22 cellular contexts compared by ENCODE assay signal in genomic region chr13:104683789-104684188, GRCh38.
DNase-seq lines count a peak whose midpoint lies in the region; ATAC-seq and TF ChIP-seq lines count a peak whose summit lies in the region.
"Had no signal": no experiment of that assay in that cellular context is flagged by ENCODE, and none has a peak within 500 bp of the region (broad histone marks: within the 10 kb centered on the region; RNA-seq: fewer than 3 reads in every experiment).

No MANE protein-coding gene starts in this region.

- CTCF ChIA-PET in MCF 10A (lab: Yijun Ruan, JAX): interaction anchor here (0.7 kb wide), 1 partner anchor 595 kb away, joined by 4 read pairs; no protein-coding TSS in a partner anchor

- H4K20me1 ChIP-seq in neural progenitor cell (ENCODE audit: low read depth): no peaks in the 10 kb centered on the region

- H3K4me3 ChIP-seq in breast epithelium: no peak overlapping the region
- no peak overlapping the region for H3K4me3 ChIP-seq in neural progenitor cell
- no peak overlapping the region for H3K4me3 ChIP-seq in right atrium auricular region
- H3K4me3 ChIP-seq: MG63, SJCRH30 had no signal

- ATAC-seq in stimulated activated naive B cell treated with anti-CD40 and anti-IgM and Interleukin-4, amounts not matched to agents 10 μg/mL and 1 μg/mL and 100 μg/mL, for 72 hours (replicated peaks): no peak
- no peak for ATAC-seq in HG03565 (IDR thresholded peaks at IDR 0.05; ENCODE audit: unreplicated experiment)
- ATAC-seq: HepG2, Panc1 had no signal

- no peaks in the 10 kb centered on the region for H3K27me3 Mint-ChIP-seq in MCF 10A (ENCODE audit: insufficient read depth, unreplicated experiment)
- H3K27me3 Mint-ChIP-seq in neural progenitor cell (ENCODE audit: insufficient read depth, low read depth): peaks cover 3% of the 10 kb centered on the region
- H3K27me3 Mint-ChIP-seq in stimulated activated naive B cell treated with anti-CD40 and anti-IgM and Interleukin-4, amounts not matched to agents 10 μg/mL and 1 μg/mL and 100 μg/mL, for 72 hours: no peaks in the 10 kb centered on the region
- H3K27me3 Mint-ChIP-seq: CD4-positive, alpha-beta T cell had no signal

- H3K9me3 ChIP-seq in breast epithelium (no peaks in the 10 kb centered on the region), neural progenitor cell (ENCODE audit: low read depth) (no peaks in the 10 kb centered on the region), right atrium auricular region (no peaks in the 10 kb centered on the region)
- H3K9me3 ChIP-seq: Caco-2, MG63, SJCRH30 had no signal

- H3K27me3 ChIP-seq in breast epithelium: no peaks in the 10 kb centered on the region
- H3K27me3 ChIP-seq in neural progenitor cell: no peaks in the 10 kb centered on the region
- no peaks in the 10 kb centered on the region for H3K27me3 ChIP-seq in right atrium auricular region
- H3K27me3 ChIP-seq: MG63, SJCRH30 had no signal

- no peaks in the 10 kb centered on the region for H3K9me3 Mint-ChIP-seq in MCF 10A (ENCODE audit: unreplicated experiment)
- H3K9me3 Mint-ChIP-seq in neural progenitor cell: no peaks in the 10 kb centered on the region
- peaks cover 0 to 1% of the 10 kb centered on the region in 2 donors for H3K9me3 Mint-ChIP-seq in stimulated activated naive B cell treated with anti-CD40 and anti-IgM and Interleukin-4, amounts not matched to agents 10 μg/mL and 1 μg/mL and 100 μg/mL, for 72 hours
- H3K9me3 Mint-ChIP-seq: CD4-positive, alpha-beta T cell; H9 had no signal

- no peaks in the 10 kb centered on the region for H3K36me3 Mint-ChIP-seq in MCF 10A (ENCODE audit: insufficient read depth, unreplicated experiment)
- H3K36me3 Mint-ChIP-seq in neural progenitor cell: no peaks in the 10 kb centered on the region
- H3K36me3 Mint-ChIP-seq in stimulated activated naive B cell treated with anti-CD40 and anti-IgM and Interleukin-4, amounts not matched to agents 10 μg/mL and 1 μg/mL and 100 μg/mL, for 72 hours: no peaks in the 10 kb centered on the region

- no peaks in the 10 kb centered on the region for H3K4me1 Mint-ChIP-seq in MCF 10A (ENCODE audit: insufficient read depth, unreplicated experiment)
- no peaks in the 10 kb centered on the region for H3K4me1 Mint-ChIP-seq in neural progenitor cell
- no peaks in the 10 kb centered on the region for H3K4me1 Mint-ChIP-seq in stimulated activated naive B cell treated with anti-CD40 and anti-IgM and Interleukin-4, amounts not matched to agents 10 μg/mL and 1 μg/mL and 100 μg/mL, for 72 hours
- H3K4me1 Mint-ChIP-seq: H9 had no signal

- no TSS peak for BruUV-seq in MCF 10A (replicated peaks; lab: Mats Ljungman, UMichigan)

- intact Hi-C loops in MCF 10A (cut with micrococcal nuclease): no loop called here
- intact Hi-C loops in breast epithelium (cut with DNase I; ENCODE audit: low total_unique reads): loop anchor here (5.0 kb wide), 1 partner anchor 204 kb away; no protein-coding TSS in a partner anchor

- H3K27ac Mint-ChIP-seq in MCF 10A (ENCODE audit: low read depth, unreplicated experiment): no peak overlapping the region
- no peak overlapping the region for H3K27ac Mint-ChIP-seq in neural progenitor cell
- H3K27ac Mint-ChIP-seq in stimulated activated naive B cell treated with anti-CD40 and anti-IgM and Interleukin-4, amounts not matched to agents 10 μg/mL and 1 μg/mL and 100 μg/mL, for 72 hours: no peak overlapping the region
- H3K27ac Mint-ChIP-seq: CD4-positive, alpha-beta T cell had no signal

- H3K36me3 ChIP-seq in breast epithelium: no peaks in the 10 kb centered on the region
- no peaks in the 10 kb centered on the region for H3K36me3 ChIP-seq in neural progenitor cell
- no peaks in the 10 kb centered on the region for H3K36me3 ChIP-seq in right atrium auricular region
- H3K36me3 ChIP-seq: MG63, SJCRH30 had no signal

- no peaks in the 10 kb centered on the region for H3K79me2 ChIP-seq in neural progenitor cell (ENCODE audit: low read depth)

- TF ChIP-seq CTCF in MCF 10A (IDR thresholded peaks at IDR 0.05; ENCODE audit: unreplicated experiment) (no peak), breast epithelium (IDR thresholded peaks at IDR 0.05) (no peak), neural progenitor cell (IDR thresholded peaks at IDR 0.05) (no peak), right atrium auricular region (IDR thresholded peaks at IDR 0.05) (no peak)

- H2AFZ ChIP-seq in neural progenitor cell (replicated peaks): no peak overlapping the region

- H3K4me3 Mint-ChIP-seq in MCF 10A (ENCODE audit: unreplicated experiment): no peak overlapping the region
- no peak overlapping the region for H3K4me3 Mint-ChIP-seq in neural progenitor cell
- H3K4me3 Mint-ChIP-seq in stimulated activated naive B cell treated with anti-CD40 and anti-IgM and Interleukin-4, amounts not matched to agents 10 μg/mL and 1 μg/mL and 100 μg/mL, for 72 hours: no peak overlapping the region
- H3K4me3 Mint-ChIP-seq: CD4-positive, alpha-beta T cell; H9 had no signal

- DNase-seq in MCF 10A (ENCODE audit: unreplicated experiment) (peak; percentile 24), breast epithelium (ENCODE audit: low spot score in 2 of 2) (no peak), OCI-M1 (lab: John Stamatoyannopoulos, UW) (peak; percentile 7), cerebellar cortex (ENCODE audit: low spot score) (peak; percentile 5), neural progenitor cell (ENCODE audit: low spot score) (peak; percentile 14), right atrium auricular region (ENCODE audit: low spot score) (no peak)
- DNase-seq in stimulated activated naive B cell treated with anti-CD40 and anti-IgM and Interleukin-4, amounts not matched to agents 10 μg/mL and 1 μg/mL and 100 μg/mL, for 72 hours: no peak
- DNase-seq: 8988T; CD4-positive, alpha-beta T cell; DMS53; H9; MG63; NCI-H1048; NCI-H1436 treated with DMSO at 0.1 percent for 48 hours; NCI-H2029; NCI-H526 had no signal

- no peaks in the 10 kb centered on the region for H3K4me1 ChIP-seq in breast epithelium
- no peaks in the 10 kb centered on the region for H3K4me1 ChIP-seq in neural progenitor cell
- no peaks in the 10 kb centered on the region for H3K4me1 ChIP-seq in right atrium auricular region
- H3K4me1 ChIP-seq: Caco-2, SJCRH30 had no signal

- H3K9ac ChIP-seq in neural progenitor cell: no peak overlapping the region
- H3K9ac ChIP-seq: KMS-11 had no signal

- H3K4me2 ChIP-seq in neural progenitor cell: no peak overlapping the region
- H3K4me2 ChIP-seq: KMS-11 had no signal

- POLR2A ChIA-PET in MCF 10A (lab: Yijun Ruan, JAX): no interaction called here

- TF ChIP-seq POLR2A in breast epithelium (IDR thresholded peaks at IDR 0.05): no peak

- H3K27ac ChIP-seq in breast epithelium: no peak overlapping the region
- no peak overlapping the region for H3K27ac ChIP-seq in neural progenitor cell
- H3K27ac ChIP-seq in right atrium auricular region: no peak overlapping the region
- H3K27ac ChIP-seq: KMS-11, SJCRH30 had no signal

- H3F3A ChIP-seq in neural progenitor cell (ENCODE audit: low read depth): no peaks in the 10 kb centered on the region

Comparison
In these comparisons a context has a peak if more than half of its experiments do, and no peak if none do; other contexts are left out.
1. DNase-seq: peak in MCF 10A (single experiment), OCI-M1 (single experiment), cerebellar cortex (single experiment) and neural progenitor cell (single experiment); none in breast epithelium (0 of 2), stimulated activated naive B cell treated with anti-CD40 and anti-IgM and Interleukin-4, amounts not matched to agents 10 μg/mL and 1 μg/mL and 100 μg/mL, for 72 hours (single experiment) and right atrium auricular region (single experiment).